ENCODE assay signal across 14 cellular contexts in genomic region chr15:101684384-101684783, GRCh38. TPM values are rescaled to one million over a fixed set of nuclear protein-coding genes. Genes with fewer than 3 reads are reported as not detected.
DNase-seq lines count a peak whose midpoint lies in the region; ATAC-seq and TF ChIP-seq lines count a peak whose summit lies in the region.
"Had no signal": no experiment of that assay in that cellular context is flagged by ENCODE, and none has a peak within 500 bp of the region (broad histone marks: within the 10 kb centered on the region; RNA-seq: fewer than 3 reads in every experiment).

No MANE protein-coding gene starts in this region.

- H3K9me3 Mint-ChIP-seq in chondrocyte (ENCODE audit: low read depth): no peaks in the 10 kb centered on the region
- H3K9me3 Mint-ChIP-seq: naive B cell had no signal

- 82 to 88% methylated on average over 1 of the region's 1 CpG for WGBS in lung, 2 donors

- peak; percentile 41 for ATAC-seq in lung (ENCODE audit: insufficient read depth, low FRiP score)
- ATAC-seq in HG03457 (IDR thresholded peaks at IDR 0.05; ENCODE audit: unreplicated experiment): no peak

- no peak overlapping the region for H3K4me3 Mint-ChIP-seq in chondrocyte (ENCODE audit: unreplicated experiment)
- H3K4me3 Mint-ChIP-seq: naive B cell had no signal

- H3K4me1 ChIP-seq in lung (ENCODE audit: control insufficient read depth in 2 of 2, insufficient read depth in 2 of 2, low read length in 2 of 2): peaks cover 0 to 9% of the 10 kb centered on the region in 2 donors

- H3K27me3 ChIP-seq in lung (ENCODE audit: control insufficient read depth, insufficient read depth): no peaks in the 10 kb centered on the region
- no peaks in the 10 kb centered on the region for H3K27me3 ChIP-seq in WERI-Rb-1 (ENCODE audit: insufficient read depth, low read depth, severe bottlenecking)
- H3K27me3 ChIP-seq: dorsolateral prefrontal cortex had no signal

- H3K36me3 ChIP-seq in lung (ENCODE audit: control insufficient read depth in 2 of 2, insufficient read depth in 2 of 2, low read length in 2 of 2): peaks cover 3 to 15% of the 10 kb centered on the region in 2 donors
- H3K36me3 ChIP-seq in WERI-Rb-1: no peaks in the 10 kb centered on the region

- H3K4me3 ChIP-seq in lung (no peak overlapping the region), WERI-Rb-1 (ENCODE audit: low read depth, low read length) (no peak overlapping the region)
- H3K4me3 ChIP-seq: dorsolateral prefrontal cortex had no signal

- TF ChIP-seq CTCF in chondrocyte (IDR thresholded peaks at IDR 0.05) (no peak), lung (IDR thresholded peaks at IDR 0.05; ENCODE audit: control extremely low read depth, extremely low read depth) (no peak), WERI-Rb-1 (IDR thresholded peaks at IDR 0.05; ENCODE audit: low read depth, low read length) (no peak)

- H3K27ac ChIP-seq in lung (ENCODE audit: low read depth in 1 of 2, low read length in 1 of 2): no peak overlapping the region
- no peak overlapping the region for H3K27ac ChIP-seq in WERI-Rb-1

- peaks cover 24% of the 10 kb centered on the region for H3K36me3 Mint-ChIP-seq in chondrocyte (ENCODE audit: low read depth)

- in situ Hi-C loops in Caki2 (cut with HindIII; ENCODE audit: low pct_unique_long_range_greater_than_20kb, low sequenced_read_pairs): no loop called here

- H3K27me3 Mint-ChIP-seq in chondrocyte (ENCODE audit: low read depth): no peaks in the 10 kb centered on the region
- H3K27me3 Mint-ChIP-seq: naive B cell had no signal

- no peaks in the 10 kb centered on the region for H3K9me3 ChIP-seq in lung (ENCODE audit: control insufficient read depth in 2 of 2, insufficient read depth in 1 of 2, low read length in 1 of 2)
- H3K9me3 ChIP-seq in WERI-Rb-1 (ENCODE audit: severe bottlenecking): no peaks in the 10 kb centered on the region

- peak overlapping the region; percentile 10 for H3K27ac Mint-ChIP-seq in chondrocyte (ENCODE audit: unreplicated experiment)

- H3K4me1 Mint-ChIP-seq in chondrocyte (ENCODE audit: low read depth): peaks cover 7% of the 10 kb centered on the region
- H3K4me1 Mint-ChIP-seq: naive B cell had no signal

- DNase-seq in Caki2 (ENCODE audit: low read depth) (peak; percentile 34), LHCN-M2 (ENCODE audit: low read depth) (peak; percentile 49), chondrocyte (ENCODE audit: low spot score) (no peak), lung (ENCODE audit: low spot score) (no peak), NCI-H82 treated with DMSO at 0.1 percent for 48 hours (lab: John Stamatoyannopoulos, UW; ENCODE audit: unreplicated experiment) (no peak), WERI-Rb-1 (no peak), SIG-M5 treated with dmso at 0.1 percent for 504 hours (lab: John Stamatoyannopoulos, UW; ENCODE audit: unreplicated experiment) (no peak)
- DNase-seq: activated CD4-positive, alpha-beta T cell treated with anti-CD3 and anti-CD28 coated beads for 1 hour; activated effector memory CD4-positive, alpha-beta T cell treated with anti-CD3 and anti-CD28 coated beads, Interleukin-2, amount 50 U/mL, for 16 hours; dorsolateral prefrontal cortex; MV-4-11; naive B cell; NCI-H446 treated with DMSO at 0.1 percent for 48 hours had no signal

RNA-seq across cellular contexts. Expression of gene TM2D3, which starts 32.2 kb away (rescaled TPM):
- total RNA-seq in Caki2 (2014; rRNA removed; shearing (Covaris generic); ENCODE audit: low replicate concordance): 13.3 and 25.7 TPM in 2 replicates
- 37.5 and 39.9 TPM in 2 replicates for total RNA-seq in LHCN-M2 (2014; rRNA removed)
- polyA plus RNA-seq in LHCN-M2 (2012): 33.8 TPM
- 42.0 to 46.5 TPM (median 44.7 TPM) in 3 replicates for total RNA-seq in chondrocyte
- total RNA-seq in lung: 10 to 100 TPM; 44.3 to 68.1 TPM
- polyA plus RNA-seq in lung: 10 to 100 TPM; 40.2 to 44.9 TPM

RNA-seq across cellular contexts. Expression of gene TARS3, which starts 39.9 kb away (rescaled TPM):
- total RNA-seq in Caki2 (2014; rRNA removed; shearing (Covaris generic); ENCODE audit: low replicate concordance): 17.6 and 20.8 TPM in 2 replicates
- total RNA-seq in LHCN-M2 (2014; rRNA removed) (7.4 and 9.5 TPM in 2 replicates), chondrocyte (10.7 to 15.1 TPM (median 12.7 TPM) in 3 replicates), lung (10 to 100 TPM in 1 of 2 donors, 1 to 10 TPM in 1; 8.6 to 29.0 TPM)
- 4.5 TPM for polyA plus RNA-seq in LHCN-M2 (2012)
- 1 to 10 TPM; 3.4 to 3.5 TPM for polyA plus RNA-seq in lung

Comparison
In these comparisons a context has a peak if more than half of its experiments do, and no peak if none do; other contexts are left out.
1. DNase-seq: peak in Caki2 (single experiment) and LHCN-M2 (single experiment); none in chondrocyte (single experiment), lung (single experiment), NCI-H82 treated with DMSO at 0.1 percent for 48 hours (single experiment), WERI-Rb-1 (single experiment) and SIG-M5 treated with dmso at 0.1 percent for 504 hours (single experiment).